ENCODE assay signal across 17 cellular contexts in the genomic region with DNA sequence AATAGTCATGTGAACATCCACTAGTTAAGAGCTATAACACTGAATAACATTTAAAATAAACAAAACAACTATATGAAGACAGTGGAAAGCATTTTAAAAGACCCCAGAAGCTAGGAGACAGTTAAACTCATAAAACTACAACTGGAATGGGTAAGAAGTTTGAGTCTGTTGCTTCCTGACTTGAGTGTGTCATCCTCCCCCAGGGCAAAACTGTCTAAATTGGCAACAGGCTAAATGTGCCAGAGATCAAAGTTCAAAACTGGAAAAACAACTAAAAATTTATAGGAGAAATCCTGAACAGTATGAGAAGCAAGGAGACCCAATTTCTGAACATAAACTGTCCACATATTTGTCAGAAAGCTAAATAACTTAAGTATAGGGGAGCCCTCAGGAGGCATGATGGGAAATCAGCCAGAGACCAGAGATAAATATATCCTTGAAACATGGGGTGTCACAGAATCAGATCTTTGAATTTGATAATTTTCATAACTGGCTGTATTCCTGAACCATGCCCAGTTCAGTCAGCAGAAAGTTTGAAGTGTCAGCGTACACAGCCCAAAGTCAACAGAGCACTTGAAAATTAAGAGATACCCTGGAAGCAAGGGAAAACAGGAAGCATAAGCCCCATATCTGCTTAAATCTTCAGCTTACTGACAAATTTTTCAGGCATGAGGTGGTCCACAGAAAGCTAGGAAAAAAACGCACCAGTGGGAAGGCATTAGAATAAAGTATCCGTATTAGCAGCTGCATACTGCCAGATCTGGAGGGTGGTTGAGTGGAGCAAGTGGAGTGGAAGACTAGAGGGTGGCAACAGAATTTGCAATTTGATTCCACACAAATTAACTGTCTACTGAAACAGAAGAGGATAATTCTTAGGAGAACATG.
A peak's percentile ranks its signal among the peaks of the same experiment; 100 is the strongest.
DNase-seq lines count a peak whose midpoint lies in the region; ATAC-seq and TF ChIP-seq lines count a peak whose summit lies in the region.
"Had no signal": no experiment of that assay in that cellular context is flagged by ENCODE, and none has a peak within 500 bp of the region (broad histone marks: within the 10 kb centered on the region; RNA-seq: fewer than 3 reads in every experiment).

No MANE protein-coding gene starts in this region.

- H3K23ac ChIP-seq in trophoblast cell (ENCODE audit: low read length): no peak overlapping the region

- no peaks in the 10 kb centered on the region for H3K4me1 ChIP-seq in endodermal cell (ENCODE audit: control insufficient read depth, insufficient read depth, low read length)
- peaks cover 2 to 4% of the 10 kb centered on the region in 2 experiments for H3K4me1 ChIP-seq in trophoblast cell (ENCODE audit: control insufficient read depth in 1 of 2, insufficient read depth in 2 of 2, low read length in 2 of 2)
- H3K4me1 ChIP-seq: Peyer's patch had no signal

- peaks cover 14% of the 10 kb centered on the region for H3K4me1 Mint-ChIP-seq in endodermal cell

- H2AFZ ChIP-seq in trophoblast cell (ENCODE audit: insufficient read depth, low read length, poor library complexity): no peak overlapping the region

- H3K9me3 Mint-ChIP-seq in endodermal cell: peaks cover 21% of the 10 kb centered on the region

- peaks cover 12% of the 10 kb centered on the region for H3K79me1 ChIP-seq in trophoblast cell (ENCODE audit: low read length)

- no peak for TF ChIP-seq CTCF in endodermal cell (conservative IDR thresholded peaks at IDR 0.05)

- peak overlapping the region; percentile 49 for H2BK12ac ChIP-seq in trophoblast cell (ENCODE audit: low read length)

- H2BK120ac ChIP-seq in trophoblast cell (ENCODE audit: insufficient read depth, low read length, poor library complexity): peak overlapping the region; percentile 51

- H2AK5ac ChIP-seq in trophoblast cell (ENCODE audit: low read length): no peak overlapping the region

- H4K91ac ChIP-seq in trophoblast cell (ENCODE audit: low read depth, low read length): peak overlapping the region; percentile 68

- H2BK5ac ChIP-seq in trophoblast cell (ENCODE audit: low read depth, low read length, poor library complexity): peak overlapping the region; percentile 93

- no peak for ATAC-seq in HG03045 (IDR thresholded peaks at IDR 0.05; ENCODE audit: unreplicated experiment)
- ATAC-seq in GM19035 (IDR thresholded peaks at IDR 0.05; ENCODE audit: unreplicated experiment): no peak

- H3K18ac ChIP-seq in trophoblast cell (ENCODE audit: low read length): no peak overlapping the region

- H3K27me3 Mint-ChIP-seq in endodermal cell (ENCODE audit: insufficient read depth): no peaks in the 10 kb centered on the region

- H4K12ac ChIP-seq in trophoblast cell (ENCODE audit: low read depth, low read length): no peak overlapping the region

- H3K27me3 ChIP-seq in MG63 (peaks cover 4% of the 10 kb centered on the region; the same call in 1 of the 2 replicates), endodermal cell (ENCODE audit: control insufficient read depth, insufficient read depth, low read length, poor library complexity, severe bottlenecking) (no peaks in the 10 kb centered on the region), trophoblast cell (ENCODE audit: insufficient read depth, low read length) (no peaks in the 10 kb centered on the region)
- H3K27me3 ChIP-seq: Peyer's patch had no signal

- H3K4me3 ChIP-seq in MG63 (no peak overlapping the region), endodermal cell (ENCODE audit: low read length) (peak overlapping the region; percentile 10), trophoblast cell (ENCODE audit: low read depth, low read length) (no peak overlapping the region)
- H3K4me3 ChIP-seq: Peyer's patch had no signal

- peaks cover 2% of the 10 kb centered on the region for H3K79me2 ChIP-seq in trophoblast cell (ENCODE audit: control insufficient read depth, insufficient read depth, low read length, poor library complexity)

- H3K4ac ChIP-seq in trophoblast cell (ENCODE audit: low read depth, low read length): no peak overlapping the region

- DNase-seq in NCI-H2171 treated with DMSO at 0.1 percent for 48 hours (lab: John Stamatoyannopoulos, UW): peak; percentile 71
- DNase-seq in NCI-H2171 (lab: John Stamatoyannopoulos, UW): no peak
- DNase-seq in MG63: peak; percentile 5
- no peak for DNase-seq in endodermal cell
- DNase-seq in trophoblast cell: peak; percentile 35 to 70
- DNase-seq in NCI-H748 treated with DMSO at 0.1 percent for 48 hours (lab: John Stamatoyannopoulos, UW): no peak
- DNase-seq: C1 segment of cervical spinal cord, DMS 273 treated with DMSO at 0.1 percent for 48 hours, H9, NCI-H1436, NCI-H2029, NCI-H510A treated with DMSO at 0.1 percent for 48 hours, Peyer's patch, SIG-M5 had no signal

- H3K9me3 ChIP-seq in MG63: no peaks in the 10 kb centered on the region
- peaks cover 17% of the 10 kb centered on the region for H3K9me3 ChIP-seq in endodermal cell (ENCODE audit: control insufficient read depth, low read length)
- H3K9me3 ChIP-seq in trophoblast cell (ENCODE audit: insufficient read depth, low read depth, low read length): no peaks in the 10 kb centered on the region
- H3K9me3 ChIP-seq: Peyer's patch had no signal

- H3K36me3 ChIP-seq in MG63 (no peaks in the 10 kb centered on the region), endodermal cell (ENCODE audit: control insufficient read depth, insufficient read depth, low read length) (no peaks in the 10 kb centered on the region), trophoblast cell (ENCODE audit: control insufficient read depth in 1 of 2, insufficient read depth in 2 of 2, low read length in 2 of 2) (peaks cover 0 to 3% of the 10 kb centered on the region in 2 experiments)
- H3K36me3 ChIP-seq: Peyer's patch had no signal

- peak overlapping the region; percentile 70 for H4K8ac ChIP-seq in trophoblast cell (ENCODE audit: low read depth, low read length)

- no peak overlapping the region for H3K9ac ChIP-seq in endodermal cell (ENCODE audit: extremely low read depth, low read length, poor library complexity, severe bottlenecking)
- no peak overlapping the region for H3K9ac ChIP-seq in trophoblast cell (ENCODE audit: low read length)

- H3K27ac ChIP-seq in endodermal cell (ENCODE audit: low read depth, low read length) (no peak overlapping the region), trophoblast cell (ENCODE audit: low read depth, low read length) (peak overlapping the region; percentile 78)
- H3K27ac ChIP-seq: HL-60, Peyer's patch had no signal

- peak overlapping the region; percentile 39 for H3K4me2 ChIP-seq in trophoblast cell (ENCODE audit: low read length)

- WGBS in endodermal cell (ENCODE audit: insufficient coverage in 1 of 2, insufficient read length in 1 of 2), 2 experiments: 87 to 95% methylated on average over 2 to 3 of the region's 3 CpGs
- no CpG with 5 or more reads among the region's 3 CpGs for WGBS in trophoblast cell (ENCODE audit: extremely low coverage, insufficient coverage, insufficient read length)

- H3K14ac ChIP-seq in trophoblast cell (ENCODE audit: low read length): no peak overlapping the region

- no peak overlapping the region for H3K27ac Mint-ChIP-seq in endodermal cell
- H3K27ac Mint-ChIP-seq: H9 had no signal

- H3K4me3 Mint-ChIP-seq in endodermal cell: no peak overlapping the region
- H3K4me3 Mint-ChIP-seq: H9 had no signal

- no peaks in the 10 kb centered on the region for H3K36me3 Mint-ChIP-seq in endodermal cell (ENCODE audit: low read depth)

Comparison
In these comparisons a context has a peak if more than half of its experiments do, and no peak if none do; other contexts are left out.
1. DNase-seq: peak in NCI-H2171 treated with DMSO at 0.1 percent for 48 hours (single experiment), MG63 (single experiment) and trophoblast cell (2 of 2); none in NCI-H2171 (single experiment), endodermal cell (single experiment) and NCI-H748 treated with DMSO at 0.1 percent for 48 hours (single experiment).